34 cellular contexts compared by ENCODE assay signal in the genomic region with DNA sequence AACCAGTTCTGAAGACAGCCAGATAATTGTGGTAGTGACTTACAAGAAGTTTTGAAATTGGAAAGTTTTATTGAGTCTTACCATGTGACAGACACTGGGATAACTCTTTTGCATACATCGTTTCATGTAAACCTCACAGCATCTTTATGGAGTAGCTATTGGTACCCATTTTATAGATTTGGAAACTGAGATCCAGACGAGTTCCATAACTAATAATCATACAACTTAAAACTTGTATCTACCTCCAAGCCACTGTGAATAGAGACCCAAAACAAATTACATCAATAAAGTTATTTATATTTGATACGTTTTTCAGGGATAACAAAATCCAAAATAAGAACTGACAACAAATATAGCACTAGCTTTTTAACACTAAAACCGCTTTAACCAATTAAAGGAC. TPM values are rescaled to one million over a fixed set of nuclear protein-coding genes. Genes with fewer than 3 reads are reported as not detected.
"Had no signal": no experiment of that assay in that cellular context is flagged by ENCODE, and none has a peak within 500 bp of the region (broad histone marks: within the 10 kb centered on the region; RNA-seq: fewer than 3 reads in every experiment).

No MANE protein-coding gene starts in this region.

- H3K27me3 Mint-ChIP-seq: naive B cell; naive thymus-derived CD8-positive, alpha-beta T cell; natural killer cell treated with Interleukin-12 subunit alpha and Interleukin-12 subunit beta and Interleukin-15 and Interleukin-18, amount 100 ng/mL, for 72 hours; progenitor cell of endocrine pancreas; stimulated activated naive B cell treated with anti-CD40 and anti-IgM and Interleukin-4, amounts not matched to agents 10 μg/mL and 1 μg/mL and 100 μg/mL, for 72 hours; stimulated activated naive CD8-positive, alpha-beta T cell treated with anti-CD3 and anti-CD28 coated beads, Interleukin-15, Interleukin-2, amounts not matched to agents 100 ng/mL and 50 ng/mL, for 24 hours had no signal

- H3K4me1 ChIP-seq: parathyroid adenoma, psoas muscle, spleen, stomach, thyroid gland, tibial nerve, upper lobe of left lung, vagina had no signal

- H3K4me3 ChIP-seq: ovary, psoas muscle, skin epidermis, smooth muscle cell, spleen, stomach, thoracic aorta, thyroid gland, tibial nerve, upper lobe of left lung, vagina had no signal

- H3K79me2 ChIP-seq: parathyroid adenoma had no signal

- H3K27ac Mint-ChIP-seq: naive B cell; natural killer cell treated with Interleukin-12 subunit alpha and Interleukin-12 subunit beta and Interleukin-15 and Interleukin-18, amount 100 ng/mL, for 72 hours; nephron progenitor cell; progenitor cell of endocrine pancreas; stimulated activated naive B cell treated with anti-CD40 and anti-IgM and Interleukin-4, amounts not matched to agents 10 μg/mL and 1 μg/mL and 100 μg/mL, for 72 hours; stimulated activated naive CD8-positive, alpha-beta T cell treated with anti-CD3 and anti-CD28 coated beads, Interleukin-15, Interleukin-2, amounts not matched to agents 100 ng/mL and 50 ng/mL, for 24 hours had no signal

- H3K4me1 Mint-ChIP-seq: naive B cell; nephron progenitor cell; neural crest cell; stimulated activated naive B cell treated with anti-CD40 and anti-IgM and Interleukin-4, amounts not matched to agents 10 μg/mL and 1 μg/mL and 100 μg/mL, for 72 hours had no signal

- H3K4me3 Mint-ChIP-seq: naive B cell; naive thymus-derived CD8-positive, alpha-beta T cell; natural killer cell treated with Interleukin-12 subunit alpha and Interleukin-12 subunit beta and Interleukin-15 and Interleukin-18, amount 100 ng/mL, for 72 hours; nephron progenitor cell; neural crest cell; stimulated activated naive B cell treated with anti-CD40 and anti-IgM and Interleukin-4, amounts not matched to agents 10 μg/mL and 1 μg/mL and 100 μg/mL, for 72 hours; stimulated activated naive CD8-positive, alpha-beta T cell treated with anti-CD3 and anti-CD28 coated beads, Interleukin-15, Interleukin-2, amounts not matched to agents 100 ng/mL and 50 ng/mL, for 24 hours had no signal

- H3K9me3 ChIP-seq: neutrophil, ovary, psoas muscle, spleen, stomach, thoracic aorta, thyroid gland, tibial nerve, upper lobe of left lung, vagina had no signal

- H3K4me2 ChIP-seq: smooth muscle cell had no signal

- H3K36me3 ChIP-seq: ovary had no signal

- H3K27ac ChIP-seq: neutrophil, ovary, parathyroid adenoma, psoas muscle, skin epidermis, spleen, stomach, thoracic aorta, thyroid gland, tibial nerve, upper lobe of left lung, vagina had no signal

- H2AFZ ChIP-seq: parathyroid adenoma had no signal

- DNase-seq: naive B cell; naive thymus-derived CD8-positive, alpha-beta T cell; nephron progenitor cell; nucleus accumbens; ovary; posterior cingulate gyrus; psoas muscle; spleen; stimulated activated CD4-positive, alpha-beta T cell treated with anti-CD3 and anti-CD28 coated beads, Interleukin-12 subunit alpha, Interleukin-12 subunit beta, amount 100 ng/mL, for 4 hours; stimulated activated CD4-positive, alpha-beta T cell treated with anti-CD3 and anti-CD28 coated beads, Interleukin-1b, Interleukin-23, amount 100 ng/mL, for 48 hours; stimulated activated CD4-positive, alpha-beta T cell treated with anti-CD3 and anti-CD28 coated beads, Interleukin-4, amount 100 ng/mL, for 1 hour; stimulated activated CD4-positive, alpha-beta T cell treated with anti-CD3 and anti-CD28 coated beads, Interleukin-4, amount 100 ng/mL, for 4 hours; stimulated activated CD8-positive, alpha-beta memory T cell treated with anti-CD3 and anti-CD28 coated beads, Interleukin-4, amount 100 ng/mL, for 48 hours; stimulated activated naive B cell treated with anti-CD40 and anti-IgM and Interleukin-4, amounts not matched to agents 10 μg/mL and 1 μg/mL and 100 μg/mL, for 72 hours; stimulated activated naive CD4-positive, alpha-beta T cell treated with Interleukin-2 at 50 U/mL for 16 hours; stomach; thyroid gland; trophoblast cell; upper lobe of left lung had no signal

- H3K9ac ChIP-seq: parathyroid adenoma had no signal

- ATAC-seq: naive thymus-derived CD8-positive, alpha-beta T cell; natural killer cell treated with Interleukin-12 subunit alpha and Interleukin-12 subunit beta and Interleukin-15 and Interleukin-18, amount 100 ng/mL, for 72 hours; psoas muscle; sciatic nerve; stimulated activated naive B cell treated with anti-CD40 and anti-IgM and Interleukin-4, amounts not matched to agents 10 μg/mL and 1 μg/mL and 100 μg/mL, for 72 hours had no signal

- H3K27me3 ChIP-seq: neutrophil, ovary, spleen, stomach, thyroid gland, tibial nerve, upper lobe of left lung, vagina had no signal

- H3K9me3 Mint-ChIP-seq: naive B cell; naive thymus-derived CD8-positive, alpha-beta T cell; natural killer cell treated with Interleukin-12 subunit alpha and Interleukin-12 subunit beta and Interleukin-15 and Interleukin-18, amount 100 ng/mL, for 72 hours; nephron progenitor cell; neural crest cell; stimulated activated naive B cell treated with anti-CD40 and anti-IgM and Interleukin-4, amounts not matched to agents 10 μg/mL and 1 μg/mL and 100 μg/mL, for 72 hours; stimulated activated naive CD8-positive, alpha-beta T cell treated with anti-CD3 and anti-CD28 coated beads, Interleukin-15, Interleukin-2, amounts not matched to agents 100 ng/mL and 50 ng/mL, for 24 hours had no signal

RNA-seq across cellular contexts. Expression of a gene that starts 53.5 kb away (rescaled TPM):
- total RNA-seq: naive thymus-derived CD8-positive, alpha-beta T cell; natural killer cell treated with Interleukin-12 subunit alpha and Interleukin-12 subunit beta and Interleukin-15 and Interleukin-18, amount 100 ng/mL, for 72 hours; subcutaneous adipose tissue; temporal lobe; thoracic aorta; tibial nerve; upper lobe of left lung; ureter; vagina had no signal
